1 cellular context compared by ENCODE assay signal in the genomic region with DNA sequence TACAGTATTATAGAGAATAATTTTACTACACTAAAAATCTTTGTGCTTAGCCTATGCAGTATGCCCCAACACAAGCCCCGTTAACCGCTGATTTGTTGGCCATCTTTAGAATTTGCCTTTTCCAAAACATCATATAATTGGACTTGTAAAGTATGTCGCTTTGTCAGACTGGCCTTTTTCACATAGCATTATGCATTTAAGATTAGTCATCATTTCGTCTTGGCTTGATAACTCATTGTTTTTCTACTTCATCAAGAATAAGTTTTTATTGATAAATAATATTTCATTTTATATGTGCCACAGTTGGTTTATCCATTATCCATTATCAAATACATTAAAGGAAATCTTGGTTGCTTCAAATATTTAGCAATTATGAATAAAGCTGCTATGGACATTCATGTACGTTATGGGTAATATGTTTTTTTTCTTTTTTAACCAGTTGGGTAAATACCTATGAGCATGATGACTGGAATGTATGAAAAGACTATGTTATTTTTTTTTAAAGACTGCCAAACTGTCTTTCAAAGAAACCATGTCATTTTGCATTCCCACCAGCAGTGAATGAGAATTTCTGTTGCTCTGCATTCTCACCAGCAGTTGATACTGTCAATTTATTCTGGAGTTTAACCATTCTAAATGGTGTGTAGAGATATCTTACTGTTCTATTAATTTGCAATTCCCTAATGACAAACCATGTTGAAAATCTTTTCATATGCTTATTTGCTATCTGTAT.
TF ChIP-seq lines count a peak whose summit lies in the region.

No MANE protein-coding gene starts in this region.

TF ChIP-seq in IMR-90, 13 proteins besides CTCF, POLR2A, EP300 and RAD21:
- no peak for TF ChIP-seq CHD1 (IDR thresholded peaks at IDR 0.05; ENCODE audit: low read depth, low read length)
- TF ChIP-seq BHLHE40 (IDR thresholded peaks at IDR 0.05; ENCODE audit: low read depth, low read length) = no peak
- TF ChIP-seq MAFK (IDR thresholded peaks at IDR 0.05; ENCODE audit: low read depth, low read length) = no peak
- no peak for TF ChIP-seq MAZ (IDR thresholded peaks at IDR 0.05; ENCODE audit: borderline replicate concordance, low read depth, low read length)
- no peak for TF ChIP-seq RFX5 (IDR thresholded peaks at IDR 0.05; ENCODE audit: low read depth, low read length)
- TF ChIP-seq CEBPB (IDR thresholded peaks at IDR 0.05; ENCODE audit: low read depth, low read length) = no peak
- no peak for TF ChIP-seq NFE2L2 (IDR thresholded peaks at IDR 0.05; ENCODE audit: low read depth, low read length)
- TF ChIP-seq MXI1 (IDR thresholded peaks at IDR 0.05; ENCODE audit: borderline replicate concordance, low read depth, low read length) = no peak
- no peak for TF ChIP-seq FOS (IDR thresholded peaks at IDR 0.05; ENCODE audit: low read depth, low read length)
- TF ChIP-seq SMC3 (IDR thresholded peaks at IDR 0.05; ENCODE audit: low read depth, low read length) = no peak
- TF ChIP-seq, protein P1, sequence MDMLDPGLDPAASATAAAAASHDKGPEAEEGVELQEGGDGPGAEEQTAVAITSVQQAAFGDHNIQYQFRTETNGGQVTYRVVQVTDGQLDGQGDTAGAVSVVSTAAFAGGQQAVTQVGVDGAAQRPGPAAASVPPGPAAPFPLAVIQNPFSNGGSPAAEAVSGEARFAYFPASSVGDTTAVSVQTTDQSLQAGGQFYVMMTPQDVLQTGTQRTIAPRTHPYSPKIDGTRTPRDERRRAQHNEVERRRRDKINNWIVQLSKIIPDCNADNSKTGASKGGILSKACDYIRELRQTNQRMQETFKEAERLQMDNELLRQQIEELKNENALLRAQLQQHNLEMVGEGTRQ (IDR thresholded peaks at IDR 0.05; ENCODE audit: low read depth, low read length) = no peak
- TF ChIP-seq, protein P2, sequence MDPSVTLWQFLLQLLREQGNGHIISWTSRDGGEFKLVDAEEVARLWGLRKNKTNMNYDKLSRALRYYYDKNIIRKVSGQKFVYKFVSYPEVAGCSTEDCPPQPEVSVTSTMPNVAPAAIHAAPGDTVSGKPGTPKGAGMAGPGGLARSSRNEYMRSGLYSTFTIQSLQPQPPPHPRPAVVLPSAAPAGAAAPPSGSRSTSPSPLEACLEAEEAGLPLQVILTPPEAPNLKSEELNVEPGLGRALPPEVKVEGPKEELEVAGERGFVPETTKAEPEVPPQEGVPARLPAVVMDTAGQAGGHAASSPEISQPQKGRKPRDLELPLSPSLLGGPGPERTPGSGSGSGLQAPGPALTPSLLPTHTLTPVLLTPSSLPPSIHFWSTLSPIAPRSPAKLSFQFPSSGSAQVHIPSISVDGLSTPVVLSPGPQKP (IDR thresholded peaks at IDR 0.05; ENCODE audit: borderline replicate concordance, low read depth, low read length) = no peak
- TF ChIP-seq RCOR1 (IDR thresholded peaks at IDR 0.05; ENCODE audit: insufficient replicate concordance, low read length) = no peak
TF ChIP-seq in IMR-90: peak in this region for 0.
